In the genomic region with DNA sequence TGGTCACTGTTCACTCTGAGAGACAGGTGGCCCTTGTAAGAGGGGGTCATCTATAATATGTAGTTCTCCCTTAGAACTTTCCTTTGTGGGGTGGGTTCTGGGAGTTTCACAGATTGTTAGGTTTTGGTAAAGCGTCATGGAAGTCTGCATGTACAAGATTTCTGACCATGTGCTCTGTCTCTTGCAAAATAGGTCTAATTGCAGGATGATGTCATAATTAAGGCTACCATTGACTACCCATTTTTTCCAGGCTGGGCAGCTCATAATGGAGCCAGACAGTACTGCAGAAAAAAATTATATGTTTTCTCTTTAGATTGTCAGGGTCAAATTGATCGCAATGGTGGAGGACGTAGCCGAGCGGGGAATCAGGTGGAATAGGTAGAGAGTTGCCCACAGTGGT, we compare ENCODE assay signal across 2 cellular contexts.
TF ChIP-seq lines count a peak whose summit lies in the region.

No MANE protein-coding gene starts in this region.

TF ChIP-seq in HEK293, 187 proteins besides CTCF, POLR2A, EP300 and RAD21:
- TF ChIP-seq OVOL3 (tag by site-specific recombination; IDR thresholded peaks at IDR 0.05) (no peak), ZNF112 (tag by site-specific recombination; IDR thresholded peaks at IDR 0.05) (no peak), ZNF148 (tag by site-specific recombination; IDR thresholded peaks at IDR 0.05; ENCODE audit: borderline replicate concordance) (no peak), ZNF169 (tag by site-specific recombination; IDR thresholded peaks at IDR 0.05) (no peak)
- TF ChIP-seq, protein P1, sequence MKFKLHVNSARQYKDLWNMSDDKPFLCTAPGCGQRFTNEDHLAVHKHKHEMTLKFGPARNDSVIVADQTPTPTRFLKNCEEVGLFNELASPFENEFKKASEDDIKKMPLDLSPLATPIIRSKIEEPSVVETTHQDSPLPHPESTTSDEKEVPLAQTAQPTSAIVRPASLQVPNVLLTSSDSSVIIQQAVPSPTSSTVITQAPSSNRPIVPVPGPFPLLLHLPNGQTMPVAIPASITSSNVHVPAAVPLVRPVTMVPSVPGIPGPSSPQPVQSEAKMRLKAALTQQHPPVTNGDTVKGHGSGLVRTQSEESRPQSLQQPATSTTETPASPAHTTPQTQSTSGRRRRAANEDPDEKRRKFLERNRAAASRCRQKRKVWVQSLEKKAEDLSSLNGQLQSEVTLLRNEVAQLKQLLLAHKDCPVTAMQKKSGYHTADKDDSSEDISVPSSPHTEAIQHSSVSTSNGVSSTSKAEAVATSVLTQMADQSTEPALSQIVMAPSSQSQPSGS (tag by site-specific recombination; IDR thresholded peaks at IDR 0.05; ENCODE audit: low read depth) = peak; percentile 62; the same call in 1 of the 2 replicates
- TF ChIP-seq, protein P2, sequence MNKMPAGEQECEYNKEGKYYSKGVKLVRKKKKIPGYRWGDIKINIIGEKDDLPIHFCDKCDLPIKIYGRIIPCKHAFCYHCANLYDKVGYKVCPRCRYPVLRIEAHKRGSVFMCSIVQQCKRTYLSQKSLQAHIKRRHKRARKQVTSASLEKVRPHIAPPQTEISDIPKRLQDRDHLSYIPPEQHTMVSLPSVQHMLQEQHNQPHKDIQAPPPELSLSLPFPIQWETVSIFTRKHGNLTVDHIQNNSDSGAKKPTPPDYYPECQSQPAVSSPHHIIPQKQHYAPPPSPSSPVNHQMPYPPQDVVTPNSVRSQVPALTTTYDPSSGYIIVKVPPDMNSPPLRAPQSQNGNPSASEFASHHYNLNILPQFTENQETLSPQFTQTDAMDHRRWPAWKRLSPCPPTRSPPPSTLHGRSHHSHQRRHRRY (tag by site-specific recombination; IDR thresholded peaks at IDR 0.05) = no peak

TF ChIP-seq in K562, 482 proteins besides CTCF, POLR2A, EP300 and RAD21 (continued from another document):
- TF ChIP-seq, protein P3, sequence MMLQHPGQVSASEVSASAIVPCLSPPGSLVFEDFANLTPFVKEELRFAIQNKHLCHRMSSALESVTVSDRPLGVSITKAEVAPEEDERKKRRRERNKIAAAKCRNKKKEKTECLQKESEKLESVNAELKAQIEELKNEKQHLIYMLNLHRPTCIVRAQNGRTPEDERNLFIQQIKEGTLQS (IDR thresholded peaks at IDR 0.05) = peak; percentile 48
- TF ChIP-seq, protein P3 (CRISPR knock-in tag; conservative IDR thresholded peaks at IDR 0.05) = no peak
- TF ChIP-seq DDX20 (tag; IDR thresholded peaks at IDR 0.05; ENCODE audit: low read depth) = no peak
TF ChIP-seq in K562: peak in this region for 1.
